8 cellular contexts compared by ENCODE assay signal in genomic region chr15:59399465-59400102, GRCh38. TPM values are rescaled to one million over a fixed set of nuclear protein-coding genes. Genes with fewer than 3 reads are reported as not detected.
A peak's percentile ranks its signal among the peaks of the same experiment; 100 is the strongest.
DNase-seq lines count a peak whose midpoint lies in the region; ATAC-seq and FAIRE-seq lines count a peak whose summit lies in the region.

No MANE protein-coding gene starts in this region.

- WGBS in small intestine, 3 donors: 49 to 67% (median 61%) methylated on average over 7 of the region's 7 CpGs

- H3K36me3 ChIP-seq in small intestine (ENCODE audit: control insufficient read depth in 2 of 2, insufficient read depth in 2 of 2, low read length in 2 of 2): no peaks in the 10 kb centered on the region

- no peaks in the 10 kb centered on the region for H3K9me3 ChIP-seq in small intestine (ENCODE audit: control insufficient read depth, low read depth)

- no peak overlapping the region for H3K4me3 ChIP-seq in small intestine (ENCODE audit: low read depth in 1 of 2, low read length in 2 of 2)

- H3K4me1 ChIP-seq in small intestine (ENCODE audit: control insufficient read depth in 2 of 2, insufficient read depth in 1 of 2, low read depth in 1 of 2, low read length in 1 of 2): no peaks in the 10 kb centered on the region

- H3K27ac ChIP-seq in small intestine (ENCODE audit: low read depth in 1 of 2, low read length in 1 of 2): no peak overlapping the region

- H3K27me3 ChIP-seq in small intestine (ENCODE audit: control insufficient read depth in 2 of 2, insufficient read depth in 2 of 2, low read length in 2 of 2): no peaks in the 10 kb centered on the region

- FAIRE-seq in small intestine (lab: Jason Lieb, UNC): no peak

- peak; percentile 48 for DNase-seq in globus pallidus (ENCODE audit: low spot score)
- DNase-seq in stimulated activated naive CD4-positive, alpha-beta T cell treated with Interleukin-2 at 50 U/mL for 16 hours (lab: John Stamatoyannopoulos, UW): no peak
- DNase-seq in A172 (ENCODE audit: low spot score): no peak
- DNase-seq in KG1 (lab: John Stamatoyannopoulos, UW): no peak
- no peak for DNase-seq in small intestine

- peak; percentile 87 for ATAC-seq in GM18502 (IDR thresholded peaks at IDR 0.05; ENCODE audit: poor library complexity, unreplicated experiment)
- ATAC-seq in GM21526 (IDR thresholded peaks at IDR 0.05; ENCODE audit: low FRiP score, unreplicated experiment): peak; percentile 69
- ATAC-seq in HG03460 (IDR thresholded peaks at IDR 0.05; ENCODE audit: unreplicated experiment): peak; percentile 62

RNA-seq across cellular contexts. Expression of gene MYO1E, which starts 26.9 kb away (rescaled TPM):
- 13.8 and 25.6 TPM in 2 replicates for total RNA-seq in A172 (2014; rRNA removed; shearing (Covaris generic))
- polyA plus RNA-seq in small intestine: 100 to 1,000 TPM in 1 of 3 donors, 10 to 100 TPM in 2; 32.3 to 122 (median 85.9) TPM

RNA-seq across cellular contexts. Expression of gene FAM81A, which starts 38.4 kb away (rescaled TPM):
- total RNA-seq in A172 (2014; rRNA removed; shearing (Covaris generic)): 0.78 and 1.3 TPM in 2 replicates
- 1 to 10 TPM in 2 of 3 donors, not detected in 1; 1.1 to 2.7 TPM for polyA plus RNA-seq in small intestine
